22 cellular contexts compared by ENCODE assay signal in genomic region chr2:190513877-190514276, GRCh38.
"Had no signal": no experiment of that assay in that cellular context is flagged by ENCODE, and none has a peak within 500 bp of the region (broad histone marks: within the 10 kb centered on the region; RNA-seq: fewer than 3 reads in every experiment).

No MANE protein-coding gene starts in this region.

- ATAC-seq: activated naive CD4-positive, alpha-beta T cell treated with anti-CD3 and anti-CD28 coated beads, Interleukin-2, amount 50 U/mL, for 72 hours; K562; WTC11 had no signal

- FAIRE-seq: colon, K562 had no signal

- H3K4me1 Mint-ChIP-seq: WTC11 had no signal

- H3K9me3 Mint-ChIP-seq: activated naive CD4-positive, alpha-beta T cell treated with anti-CD3 and anti-CD28 coated beads, Interleukin-2, amount 50 U/mL, for 72 hours; WTC11 had no signal

- H3K4me1 ChIP-seq: Peyer's patch, SJCRH30 had no signal

- H3K4me3 ChIP-seq: cardiac muscle cell, K562, Peyer's patch, SJCRH30 had no signal

- DNase-seq: activated CD4-positive, alpha-beta T cell treated with anti-CD3 and anti-CD28 coated beads for 48 hours; activated CD4-positive, alpha-beta T cell treated with anti-CD3 and anti-CD28 coated beads, Interleukin-2, amount 50 U/mL, for 4 hours; activated CD4-positive, CD25-positive, alpha-beta regulatory T cell treated with anti-CD3 and anti-CD28 coated beads, Interleukin-2, amount 50 U/mL, for 72 hours; activated CD8-positive, alpha-beta memory T cell treated with anti-CD3 and anti-CD28 coated beads for 24 hours; activated T-cell treated with anti-CD3 and anti-CD28 coated beads, Interleukin-2, amount 50 U/mL, for 48 hours; brain microvascular endothelial cell; cerebellar nuclear complex; Kasumi-1; NCI-H1417; NCI-H1930; NCI-H510A treated with DMSO at 0.1 percent for 48 hours; Peyer's patch; Right ventricle myocardium superior; SJCRH30; SK-N-SH; T-helper 1 cell had no signal

- H3K9ac ChIP-seq: SK-N-SH had no signal

- H3K27me3 ChIP-seq: brain microvascular endothelial cell, cardiac muscle cell, Peyer's patch, SJCRH30 had no signal

- H3K36me3 Mint-ChIP-seq: WTC11 had no signal

- H3K36me3 ChIP-seq: brain microvascular endothelial cell, cardiac muscle cell, Peyer's patch, SJCRH30 had no signal

- H3K27ac Mint-ChIP-seq: WTC11 had no signal

- H3K9me3 ChIP-seq: Peyer's patch, SJCRH30, SK-N-SH had no signal

- H3K27ac ChIP-seq: brain microvascular endothelial cell, cardiac muscle cell, Peyer's patch, RWPE1, SJCRH30 had no signal

- H3K4me2 ChIP-seq: SK-N-SH had no signal

- H3K4me3 Mint-ChIP-seq: WTC11 had no signal
